ENCODE assay signal across 15 cellular contexts in genomic region chr3:187941848-187942194, GRCh38.
DNase-seq lines count a peak whose midpoint lies in the region; ATAC-seq and TF ChIP-seq lines count a peak whose summit lies in the region.
"Had no signal": no experiment of that assay in that cellular context is flagged by ENCODE, and none has a peak within 500 bp of the region (broad histone marks: within the 10 kb centered on the region; RNA-seq: fewer than 3 reads in every experiment).

No MANE protein-coding gene starts in this region.

- CTCF ChIA-PET in OCI-LY7 (lab: Charles Lee; ENCODE audit: unreplicated experiment): interaction anchor here (0.5 to 3.7 kb wide), 12 partner anchors 15 to 677 kb away, joined by 3 to 13 read pairs (median 6); no protein-coding TSS in a partner anchor
- CTCF ChIA-PET in PC-9 (lab: Charles Lee): no interaction called here

- BruUV-seq in OCI-LY7 (replicated peaks; lab: Mats Ljungman, UMichigan) (no TSS peak), PC-9 (replicated peaks; lab: Mats Ljungman, UMichigan) (no TSS peak)

- H2AFZ ChIP-seq in OCI-LY7 (ENCODE audit: low read length) (no peak overlapping the region), PC-9 (no peak overlapping the region)
- H2AFZ ChIP-seq: GM23248 had no signal

- peak overlapping the region; percentile 99 for H3K27ac ChIP-seq in OCI-LY7 (ENCODE audit: low read depth, low read length, poor library complexity, severe bottlenecking)
- peak overlapping the region in 2 of 3 donors; percentile 25 to 39 for H3K27ac ChIP-seq in right lobe of liver
- no peak overlapping the region for H3K27ac ChIP-seq in PC-9
- H3K27ac ChIP-seq: C4-2B, GM23248 had no signal

- 30% methylated on average over 2 of the region's 2 CpGs for WGBS in right lobe of liver (ENCODE audit: insufficient coverage, low coverage, low lambda C conversion rate, missing lambda C conversion rate)

- H3K9me3 ChIP-seq in OCI-LY7 (ENCODE audit: low read length): no peaks in the 10 kb centered on the region
- H3K9me3 ChIP-seq in right lobe of liver: no peaks in the 10 kb centered on the region
- H3K9me3 ChIP-seq in PC-9 (ENCODE audit: insufficient read depth, low read depth): no peaks in the 10 kb centered on the region
- H3K9me3 ChIP-seq: BE2C had no signal

- H4K20me1 ChIP-seq in OCI-LY7 (ENCODE audit: insufficient read depth, low read length): no peaks in the 10 kb centered on the region
- no peaks in the 10 kb centered on the region for H4K20me1 ChIP-seq in PC-9 (ENCODE audit: insufficient read depth)

- no peaks in the 10 kb centered on the region for H3K36me3 ChIP-seq in OCI-LY7 (ENCODE audit: insufficient read depth, low read length)
- no peaks in the 10 kb centered on the region for H3K36me3 ChIP-seq in right lobe of liver
- no peaks in the 10 kb centered on the region for H3K36me3 ChIP-seq in PC-9 (ENCODE audit: low read depth)
- H3K36me3 ChIP-seq: BE2C had no signal

- no peak for TF ChIP-seq POLR2A in right lobe of liver (IDR thresholded peaks at IDR 0.05)

- peak overlapping the region; percentile 69 for H3K4me3 ChIP-seq in OCI-LY7 (ENCODE audit: low read depth, low read length, poor library complexity, severe bottlenecking)
- H3K4me3 ChIP-seq in right lobe of liver: no peak overlapping the region
- H3K4me3 ChIP-seq in PC-9: no peak overlapping the region
- H3K4me3 ChIP-seq: GM23248 had no signal

- ATAC-seq in right lobe of liver: peak; percentile 63 to 79 (median 73)
- ATAC-seq in GM18517 (IDR thresholded peaks at IDR 0.05; ENCODE audit: unreplicated experiment): no peak
- no peak for ATAC-seq in stimulated activated naive CD8-positive, alpha-beta T cell treated with anti-CD3 and anti-CD28 coated beads, Interleukin-15, Interleukin-2, amounts not matched to agents 100 U/mL and 50 U/mL, for 24 hours
- no peak for ATAC-seq in GM18873 (IDR thresholded peaks at IDR 0.05; ENCODE audit: low FRiP score, unreplicated experiment)
- ATAC-seq: HCT116 had no signal

- DNase-seq in HuH-7.5 (ENCODE audit: low spot score) (peak; percentile 21), OCI-LY7 (ENCODE audit: low spot score) (no peak), right lobe of liver (no peak), PC-9 (no peak)
- DNase-seq in stimulated activated naive CD8-positive, alpha-beta T cell treated with anti-CD3 and anti-CD28 coated beads, Interleukin-15, Interleukin-2, amounts not matched to agents 100 U/mL and 50 U/mL, for 24 hours: no peak
- DNase-seq: BE2C; CD4-positive, alpha-beta memory T cell; DMS153; DMS79 treated with DMSO at 0.1 percent for 48 hours; GDM1; GM23248 had no signal

- H3K4me1 ChIP-seq in OCI-LY7 (ENCODE audit: insufficient read depth, low read length, poor library complexity, severe bottlenecking) (peaks cover 100% of the 10 kb centered on the region), right lobe of liver (peaks cover 0 to 29% (median 12%) of the 10 kb centered on the region in 4 donors), PC-9 (replicated peaks; ENCODE audit: insufficient read depth) (peaks cover 57% of the 10 kb centered on the region)
- H3K4me1 ChIP-seq: BE2C had no signal

- peaks cover 45% of the 10 kb centered on the region; the same call in 1 of the 2 replicates for H3K79me2 ChIP-seq in OCI-LY7 (ENCODE audit: insufficient read depth, low read depth, low read length)
- H3K79me2 ChIP-seq in PC-9 (ENCODE audit: low read depth): peaks cover 5% of the 10 kb centered on the region; the same call in 1 of the 2 replicates

- TF ChIP-seq CTCF in OCI-LY7 (conservative IDR thresholded peaks at IDR 0.05; ENCODE audit: low read length) (no peak), right lobe of liver (IDR thresholded peaks at IDR 0.05) (no peak), PC-9 (conservative IDR thresholded peaks at IDR 0.05) (no peak)

- H3K27me3 ChIP-seq in right lobe of liver: no peaks in the 10 kb centered on the region
- H3K27me3 ChIP-seq in PC-9 (ENCODE audit: insufficient read depth, low read depth): no peaks in the 10 kb centered on the region
- H3K27me3 ChIP-seq: BE2C had no signal

- intact Hi-C loops in OCI-LY7 (cut with micrococcal nuclease; ENCODE audit: unreplicated experiment) (loop anchor here (1.0 to 10.0 kb wide), 6 partner anchors 23 to 813 kb away; no protein-coding TSS in a partner anchor), right lobe of liver (cut with DNase I) (no loop called here), PC-9 (cut with micrococcal nuclease; ENCODE audit: unreplicated experiment) (loop anchor here (2.0 to 10.0 kb wide), 3 partner anchors 33 to 1013 kb away; no protein-coding TSS in a partner anchor)

- H3K4me2 ChIP-seq in OCI-LY7 (ENCODE audit: low read length) (peak overlapping the region; percentile 95), PC-9 (no peak overlapping the region)

- peaks cover 37% of the 10 kb centered on the region for H3F3A ChIP-seq in PC-9 (ENCODE audit: insufficient read depth, low read depth)

- POLR2A ChIA-PET in OCI-LY7 (lab: Charles Lee): interaction anchor here (0.7 to 20.4 kb wide), 20 partner anchors 6 to 300 kb away, joined by 3 to 1356 read pairs (median 72); partner anchors contain the start of gene BCL6
- POLR2A ChIA-PET in PC-9 (lab: Charles Lee; ENCODE audit: unreplicated experiment): interaction anchor here (0.5 kb wide), 1 partner anchor 325 kb away, joined by 3 read pairs; no protein-coding TSS in a partner anchor

- H3K9me2 ChIP-seq in OCI-LY7 (ENCODE audit: insufficient read depth, low read length) (no peaks in the 10 kb centered on the region), PC-9 (ENCODE audit: insufficient read depth) (no peaks in the 10 kb centered on the region)

Comparison
In these comparisons a context has a peak if more than half of its experiments do, and no peak if none do; other contexts are left out.
1. ATAC-seq: peak in right lobe of liver (4 of 4); none in GM18517 (single experiment), stimulated activated naive CD8-positive, alpha-beta T cell treated with anti-CD3 and anti-CD28 coated beads, Interleukin-15, Interleukin-2, amounts not matched to agents 100 U/mL and 50 U/mL, for 24 hours (single experiment) and GM18873 (single experiment).
2. intact Hi-C loops: an anchor here in OCI-LY7 (1.0 to 10.0 kb wide) and PC-9 (2.0 to 10.0 kb wide); none called in right lobe of liver.